Comparison of ENCODE assay signal across 10 cellular contexts in the genomic region with DNA sequence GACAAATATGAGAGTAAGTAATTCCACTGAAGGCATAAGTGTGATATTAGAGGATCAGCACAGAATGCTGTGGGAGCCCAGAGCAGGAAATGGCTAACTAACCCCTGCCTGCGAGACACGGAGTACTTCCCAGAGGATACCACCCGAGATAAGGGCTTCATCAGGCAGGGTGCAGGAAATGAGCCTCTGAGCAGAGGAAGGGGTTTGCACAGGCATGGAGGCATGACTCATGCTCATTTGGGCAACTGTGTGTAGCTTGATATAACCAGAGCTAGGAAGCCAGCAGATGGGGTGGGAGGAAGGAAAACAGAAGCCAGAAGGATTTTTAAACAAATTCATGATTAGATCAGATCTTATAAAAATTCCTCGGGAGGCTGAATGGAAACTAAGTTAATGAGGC.
DNase-seq lines count a peak whose midpoint lies in the region; ATAC-seq and TF ChIP-seq lines count a peak whose summit lies in the region.
"Had no signal": no experiment of that assay in that cellular context is flagged by ENCODE, and none has a peak within 500 bp of the region (broad histone marks: within the 10 kb centered on the region; RNA-seq: fewer than 3 reads in every experiment).

No MANE protein-coding gene starts in this region.

- ATAC-seq in GM21737 (IDR thresholded peaks at IDR 0.05; ENCODE audit: unreplicated experiment) (no peak), GM19397 (IDR thresholded peaks at IDR 0.05; ENCODE audit: unreplicated experiment) (no peak), body of pancreas (no peak)

- H3K27me3 ChIP-seq in adipocyte (replicated peaks; ENCODE audit: control insufficient read depth, insufficient read depth, low read length) (no peaks in the 10 kb centered on the region), body of pancreas (no peaks in the 10 kb centered on the region)

- H3K27ac ChIP-seq in body of pancreas = no peak overlapping the region

- TF ChIP-seq CTCF in HFF-Myc (IDR thresholded peaks at IDR 0.05; ENCODE audit: low read depth, low read length, missing control alignments) (no peak), body of pancreas (IDR thresholded peaks at IDR 0.05) (no peak)

- H3K36me3 ChIP-seq in adipocyte (ENCODE audit: control insufficient read depth, insufficient read depth, low read length, severe bottlenecking) (no peaks in the 10 kb centered on the region), body of pancreas (replicated peaks in 1 of 2; ENCODE audit: insufficient read depth in 1 of 2, low read depth in 2 of 2) (no peaks in the 10 kb centered on the region)

- peak; percentile 70 for DNase-seq in Ammon's horn (ENCODE audit: low spot score)
- peak; percentile 16 for DNase-seq in HFF-Myc (ENCODE audit: extremely low read depth, low read depth)
- DNase-seq in adipocyte (ENCODE audit: low read depth) = peak; percentile 46
- peak; percentile 17 for DNase-seq in left kidney (ENCODE audit: low read depth, low spot score)
- no peak for DNase-seq in NCI-H345 treated with DMSO at 0.1 percent for 48 hours (lab: John Stamatoyannopoulos, UW; ENCODE audit: unreplicated experiment)
- DNase-seq in body of pancreas = no peak
- DNase-seq: effector CD4-positive, alpha-beta T cell; NCI-H1105 had no signal

- H3K9me3 ChIP-seq in adipocyte (ENCODE audit: control insufficient read depth, low read length) (no peaks in the 10 kb centered on the region), body of pancreas (no peaks in the 10 kb centered on the region)

- no peak overlapping the region for H3K9ac ChIP-seq in adipocyte (ENCODE audit: low read length)

- intact Hi-C loops in body of pancreas (cut with DNase I) = no loop called here

- TF ChIP-seq POLR2A in body of pancreas (IDR thresholded peaks at IDR 0.05) = no peak

- H3K4me1 ChIP-seq in adipocyte (ENCODE audit: control insufficient read depth, insufficient read depth, low read length) (no peaks in the 10 kb centered on the region), body of pancreas (no peaks in the 10 kb centered on the region)

- 45 to 47% methylated on average over 4 of the region's 4 CpGs for WGBS in body of pancreas, 2 donors

- H3K4me3 ChIP-seq in HFF-Myc (replicated peaks; ENCODE audit: low read depth, low read length) (no peak overlapping the region), adipocyte (ENCODE audit: low read length) (no peak overlapping the region), body of pancreas (no peak overlapping the region)

Comparison
In these comparisons a context has a peak if more than half of its experiments do, and no peak if none do; other contexts are left out.
1. DNase-seq: peak in Ammon's horn (single experiment), HFF-Myc (single experiment), adipocyte (single experiment) and left kidney (single experiment); none in NCI-H345 treated with DMSO at 0.1 percent for 48 hours (single experiment) and body of pancreas (0 of 4).